Comparison of ENCODE assay signal across 8 cellular contexts in the genomic region with DNA sequence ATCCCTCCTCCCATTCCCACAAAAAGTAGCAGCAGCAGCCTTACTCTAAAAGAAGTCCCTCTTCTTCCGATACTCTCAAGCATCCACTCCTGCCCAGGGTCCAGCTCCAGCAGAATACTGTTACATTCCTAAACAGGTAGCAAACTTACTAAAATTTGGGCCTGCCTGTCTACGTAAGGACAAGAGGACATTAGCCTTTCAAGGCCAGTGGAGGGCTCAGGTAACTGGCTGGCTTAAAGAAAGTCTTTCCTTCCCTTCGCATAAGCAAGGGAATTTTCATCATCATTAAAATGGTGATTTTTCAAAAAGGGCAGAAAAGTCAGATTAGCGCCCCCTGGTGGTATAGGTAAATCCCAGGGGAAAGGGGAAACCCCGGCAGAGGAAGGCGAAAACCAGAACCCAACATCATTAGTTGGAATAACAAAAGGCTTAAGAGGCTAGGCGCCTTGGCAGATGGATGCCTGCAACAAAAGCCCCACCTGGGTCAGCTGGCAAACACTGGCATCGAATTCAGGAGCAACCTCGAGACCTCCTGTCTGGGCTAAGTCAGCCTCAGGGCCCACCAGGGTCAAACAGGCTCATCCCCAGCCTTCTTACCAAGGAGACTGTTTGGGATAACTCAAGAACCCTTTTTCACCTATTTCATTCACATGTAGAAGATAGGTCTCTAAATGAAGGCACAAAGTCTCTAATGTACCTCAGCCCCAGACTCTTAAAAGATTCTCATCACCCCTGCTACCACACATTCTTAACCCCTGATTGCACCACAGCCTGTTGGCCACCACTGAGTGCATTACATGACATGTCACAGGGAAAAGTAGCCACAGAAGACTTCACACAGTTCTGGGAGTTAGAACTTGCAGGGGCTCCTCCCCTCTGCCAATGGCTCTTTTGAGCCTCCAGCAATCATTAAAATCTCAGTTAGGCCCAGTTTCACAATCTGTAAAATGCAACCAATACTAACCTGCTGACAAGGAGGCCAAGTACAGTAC. TPM values are rescaled to one million over a fixed set of nuclear protein-coding genes. Genes with fewer than 3 reads are reported as not detected.
A peak's percentile ranks its signal among the peaks of the same experiment; 100 is the strongest.
DNase-seq lines count a peak whose midpoint lies in the region; ATAC-seq, FAIRE-seq and TF ChIP-seq lines count a peak whose summit lies in the region.

No MANE protein-coding gene starts in this region.

- ATAC-seq in A549 (peak in 1 of 2 experiments; percentile 68; a peak in 3 of 6 replicates), HG02623 (IDR thresholded peaks at IDR 0.05; ENCODE audit: unreplicated experiment) (no peak), GM18907 (IDR thresholded peaks at IDR 0.05; ENCODE audit: unreplicated experiment) (no peak)

- TF ChIP-seq RAD21 in A549 (conservative IDR thresholded peaks at IDR 0.05 in 1 of 2, IDR thresholded peaks at IDR 0.05 in 1 of 2), result peak; percentile 48 to 54; a peak in 3 of 5 replicates

- no peak overlapping the region for H3K4me2 ChIP-seq in A549

- WGBS in A549 (ENCODE audit: missing lambda C conversion rate), result 44% methylated on average over 9 of the region's 9 CpGs

- no peak overlapping the region for H3K27ac ChIP-seq in A549

- CTCF ChIA-PET in A549 (lab: Yijun Ruan, JAX), result interaction anchor here (0.7 to 2.9 kb wide), 17 partner anchors 8 to 276 kb away, joined by 3 to 11 read pairs (median 4); no protein-coding TSS in a partner anchor

- no peaks in the 10 kb centered on the region for H3K9me3 ChIP-seq in A549

- peak; percentile 73 for TF ChIP-seq CTCF in A549 (IDR thresholded peaks at IDR 0.05)
- TF ChIP-seq CTCF in nephron progenitor cell (IDR thresholded peaks at IDR 0.05), result peak; percentile 80

- H3K27me3 Mint-ChIP-seq in nephron progenitor cell (ENCODE audit: low read depth, poor library complexity), result no peaks in the 10 kb centered on the region

- no peak for TF ChIP-seq EP300 in A549 (IDR thresholded peaks at IDR 0.05)

- DNase-seq in A549 (ENCODE audit: low read depth in 1 of 2, low spot score in 1 of 2) (peak; percentile 23 to 61), GM12891 (ENCODE audit: insufficient read length, low spot score) (peak; percentile 48), NCI-H2227 (lab: John Stamatoyannopoulos, UW; ENCODE audit: unreplicated experiment) (peak; percentile 70), nephron progenitor cell (peak; percentile 69)
- peak; percentile 36 to 58 for DNase-seq in activated CD4-positive, alpha-beta T cell treated with anti-CD3 and anti-CD28 coated beads for 4 hours
- peak; percentile 10 for DNase-seq in effector CD8-positive, alpha-beta T cell (lab: John Stamatoyannopoulos, UW)

- no peak overlapping the region for H3K27ac Mint-ChIP-seq in nephron progenitor cell

- no peaks in the 10 kb centered on the region for H3K9me3 Mint-ChIP-seq in nephron progenitor cell

- H3K36me3 Mint-ChIP-seq in nephron progenitor cell (ENCODE audit: low read depth), result peaks cover 51% of the 10 kb centered on the region

- peaks cover 48% of the 10 kb centered on the region for H3K4me1 Mint-ChIP-seq in nephron progenitor cell

- no peak overlapping the region for H3K4me3 ChIP-seq in A549

- TF ChIP-seq POLR2A in A549 (IDR thresholded peaks at IDR 0.05; ENCODE audit: low read length) (no peak), GM12891 (IDR thresholded peaks at IDR 0.05; ENCODE audit: low read depth, low read length) (no peak)

- H3K4me3 Mint-ChIP-seq in nephron progenitor cell, result no peak overlapping the region

- POLR2A ChIA-PET in A549 (lab: Yijun Ruan, JAX), result no interaction called here

- no peaks in the 10 kb centered on the region for H3K4me1 ChIP-seq in A549

- FAIRE-seq in A549 (lab: Jason Lieb, UNC) (no peak), GM12891 (lab: Jason Lieb, UNC) (peak; percentile 82)

TF ChIP-seq in A549, 52 proteins besides CTCF, POLR2A, EP300 and RAD21:
- TF ChIP-seq CEBPB (IDR thresholded peaks at IDR 0.05) (no peak), SMC3 (IDR thresholded peaks at IDR 0.05) (peak; percentile 62)
TF ChIP-seq in A549: peak in this region for 1.

TF ChIP-seq in GM12891, 5 proteins besides CTCF, POLR2A, EP300 and RAD21:
- no peak for TF ChIP-seq POLR2AphosphoS5 (IDR thresholded peaks at IDR 0.05; ENCODE audit: low read depth, low read length)
- TF ChIP-seq SPI1 (IDR thresholded peaks at IDR 0.05; ENCODE audit: low read depth, low read length), result no peak
- no peak for TF ChIP-seq POU2F2 (IDR thresholded peaks at IDR 0.05; ENCODE audit: low read depth, low read length)
- TF ChIP-seq PAX5 (IDR thresholded peaks at IDR 0.05; ENCODE audit: insufficient read depth, low read length, severe bottlenecking), result no peak
- no peak for TF ChIP-seq TAF1 (IDR thresholded peaks at IDR 0.05; ENCODE audit: low read depth, low read length)

RNA-seq across cellular contexts. Expression of a gene that starts 36.7 kb away (rescaled TPM):
- 43.4 and 46.1 TPM in 2 replicates for polyA plus RNA-seq in A549 (2011; rRNA removed)
- polyA plus RNA-seq in A549 (2012; cell fraction: cytosol; rRNA removed), result 61.0 and 83.0 TPM in 2 replicates
- 73.0 and 86.1 TPM in 2 replicates for polyA plus RNA-seq in A549 (2012; cell fraction: nucleus; rRNA removed)
- polyA plus RNA-seq in A549 (2017; fragmentation: RNase III; extraction: RNeasy Plus Mini Kit Qiagen cat#74134 plus additional on column Dnase treatment), result 43.7 to 44.7 TPM (median 44.1 TPM) in 3 replicates
- 70.1 and 71.2 TPM in 2 replicates for polyA minus RNA-seq in A549 (2011; rRNA and poly(A)+ RNA removed)
- 28.3 TPM for polyA plus RNA-seq in GM12891 (2012; ENCODE audit: low read depth, missing spikeins)

Comparison
In these comparisons a context has a peak if more than half of its experiments do, and no peak if none do; other contexts are left out.
1. DNase-seq: peak in every context shown above with its lines; median percentile 70 in NCI-H2227; 69 in nephron progenitor cell; 48 in GM12891; 47 in activated CD4-positive, alpha-beta T cell treated with anti-CD3 and anti-CD28 coated beads for 4 hours; 42 in A549; 10 in effector CD8-positive, alpha-beta T cell.